1 cellular context compared by ENCODE assay signal in genomic region chr10:103986360-103986759, GRCh38.
TF ChIP-seq lines count a peak whose summit lies in the region.

No MANE protein-coding gene starts in this region.

TF ChIP-seq in HEK293, 187 proteins besides CTCF, POLR2A, EP300 and RAD21 (continued from another document):
- no peak for TF ChIP-seq ZNF704 (tag by site-specific recombination; IDR thresholded peaks at IDR 0.05)
TF ChIP-seq in HEK293: peak in this region for 2.
